In the genomic region with DNA sequence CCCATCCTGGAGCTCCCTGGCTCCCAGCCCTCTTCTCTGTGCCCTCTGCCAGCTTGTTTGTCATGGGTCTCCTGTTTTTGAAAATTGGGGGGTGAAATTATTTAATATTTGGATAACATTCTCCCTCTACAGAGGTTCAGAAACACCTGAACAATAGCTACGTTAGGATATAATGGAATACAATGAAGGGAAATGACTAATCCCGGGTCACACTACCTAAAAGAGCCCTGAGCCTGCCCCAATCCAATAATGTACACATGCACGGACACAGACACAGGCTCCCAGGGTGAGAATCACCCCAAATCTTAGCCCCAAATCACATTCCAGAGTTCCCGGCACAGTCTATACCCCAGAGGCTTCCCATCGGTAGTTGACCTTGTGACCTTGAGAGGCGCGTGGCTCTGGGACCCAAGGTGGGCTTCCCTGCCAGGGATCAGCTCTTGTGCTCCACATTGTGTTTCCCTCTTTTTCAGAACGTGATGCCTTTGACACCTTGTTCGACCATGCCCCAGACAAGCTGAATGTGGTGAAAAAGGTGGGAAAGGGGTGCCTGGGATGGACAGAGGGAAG, we compare ENCODE assay signal across 28 cellular contexts.
"Had no signal": no experiment of that assay in that cellular context is flagged by ENCODE, and none has a peak within 500 bp of the region (broad histone marks: within the 10 kb centered on the region; RNA-seq: fewer than 3 reads in every experiment).

No MANE protein-coding gene starts in this region.

- DNase-seq: colonic mucosa; effector CD8-positive, alpha-beta T cell; endodermal cell; erythroblast; kidney; mammary epithelial cell; mesendoderm; midbrain; naive thymus-derived CD4-positive, alpha-beta T cell; occipital lobe; pancreas; stimulated activated CD4-positive, alpha-beta T cell treated with anti-CD3 and anti-CD28 coated beads, Interleukin-12 subunit alpha, Interleukin-12 subunit beta, amount 100 ng/mL, for 4 hours; stimulated activated CD4-positive, alpha-beta T cell treated with anti-CD3 and anti-CD28 coated beads, Interleukin-1b, Interleukin-23, amount 100 ng/mL, for 48 hours; stimulated activated CD4-positive, alpha-beta T cell treated with anti-CD3 and anti-CD28 coated beads, Interleukin-4, amount 100 ng/mL, for 1 hour; stimulated activated CD8-positive, alpha-beta memory T cell treated with anti-CD3 and anti-CD28 coated beads, Interleukin-4, amount 100 ng/mL, for 48 hours; stimulated activated naive CD4-positive, alpha-beta T cell; stimulated activated naive CD8-positive, alpha-beta T cell treated with anti-CD3 and anti-CD28 coated beads, Interleukin-15, amount 100 ng/mL, for 72 hours; transverse colon had no signal

- ATAC-seq: left lobe of liver; naive thymus-derived CD4-positive, alpha-beta T cell; pancreas; sciatic nerve; stimulated activated naive CD8-positive, alpha-beta T cell treated with anti-CD3 and anti-CD28 coated beads, Interleukin-15, amount 100 ng/mL, for 72 hours had no signal

- H3K36me3 ChIP-seq: cardiac muscle cell, colonic mucosa, transverse colon had no signal

- H3K36me3 Mint-ChIP-seq: naive thymus-derived CD4-positive, alpha-beta T cell had no signal

- H3K27ac Mint-ChIP-seq: dendritic cell treated with granulocyte-macrophage colony-stimulating factor and Interleukin-4, amounts not matched to agents 40 ng/mL and 50 ng/mL, for 4 days; nephron; stimulated activated naive CD8-positive, alpha-beta T cell treated with anti-CD3 and anti-CD28 coated beads, Interleukin-15, amount 100 ng/mL, for 72 hours had no signal

- H3K4me3 Mint-ChIP-seq: central memory CD8-positive, alpha-beta T cell; dendritic cell treated with granulocyte-macrophage colony-stimulating factor and Interleukin-4, amounts not matched to agents 40 ng/mL and 50 ng/mL, for 4 days; endodermal cell; naive thymus-derived CD4-positive, alpha-beta T cell; nephron; stimulated activated naive CD8-positive, alpha-beta T cell treated with anti-CD3 and anti-CD28 coated beads, Interleukin-15, amount 100 ng/mL, for 72 hours had no signal

- H3K27me3 Mint-ChIP-seq: dendritic cell treated with granulocyte-macrophage colony-stimulating factor and Interleukin-4, amounts not matched to agents 40 ng/mL and 50 ng/mL, for 4 days; progenitor cell of endocrine pancreas had no signal

- H3K27me3 ChIP-seq: cardiac muscle cell, colonic mucosa, pancreas, right atrium auricular region, suprapubic skin, transverse colon had no signal

- H3K4me3 ChIP-seq: cardiac muscle cell, colonic mucosa, pancreas, right atrium auricular region, smooth muscle cell, suprapubic skin, transverse colon had no signal

- H3K27ac ChIP-seq: cardiac muscle cell, colonic mucosa, pancreas, right atrium auricular region, suprapubic skin, transverse colon had no signal

- H3K9me3 Mint-ChIP-seq: central memory CD8-positive, alpha-beta T cell; dendritic cell treated with granulocyte-macrophage colony-stimulating factor and Interleukin-4, amounts not matched to agents 40 ng/mL and 50 ng/mL, for 4 days; endodermal cell; naive thymus-derived CD4-positive, alpha-beta T cell; nephron; stimulated activated naive CD8-positive, alpha-beta T cell treated with anti-CD3 and anti-CD28 coated beads, Interleukin-15, amount 100 ng/mL, for 72 hours had no signal

- H3K9me3 ChIP-seq: colonic mucosa, pancreas, right atrium auricular region, suprapubic skin, transverse colon had no signal

- H3K4me1 ChIP-seq: colonic mucosa, pancreas, transverse colon had no signal

- H3K4me1 Mint-ChIP-seq: central memory CD8-positive, alpha-beta T cell; stimulated activated naive CD8-positive, alpha-beta T cell treated with anti-CD3 and anti-CD28 coated beads, Interleukin-15, amount 100 ng/mL, for 72 hours had no signal
